5 cellular contexts compared by ENCODE assay signal in genomic region chr3:160178661-160179060, GRCh38. TPM values are rescaled to one million over a fixed set of nuclear protein-coding genes. Genes with fewer than 3 reads are reported as not detected.
"Had no signal": no experiment of that assay in that cellular context is flagged by ENCODE, and none has a peak within 500 bp of the region (broad histone marks: within the 10 kb centered on the region; RNA-seq: fewer than 3 reads in every experiment).

No MANE protein-coding gene starts in this region.

RNA-seq across cellular contexts. Expression of gene C3orf80, which starts 46.6 kb away (rescaled TPM):
- total RNA-seq: lung microvascular endothelial cell, mammary epithelial cell, mesothelial cell of epicardium had no signal
- polyA plus RNA-seq: immature natural killer cell, keratinocyte, mammary epithelial cell had no signal
